In the genomic region with DNA sequence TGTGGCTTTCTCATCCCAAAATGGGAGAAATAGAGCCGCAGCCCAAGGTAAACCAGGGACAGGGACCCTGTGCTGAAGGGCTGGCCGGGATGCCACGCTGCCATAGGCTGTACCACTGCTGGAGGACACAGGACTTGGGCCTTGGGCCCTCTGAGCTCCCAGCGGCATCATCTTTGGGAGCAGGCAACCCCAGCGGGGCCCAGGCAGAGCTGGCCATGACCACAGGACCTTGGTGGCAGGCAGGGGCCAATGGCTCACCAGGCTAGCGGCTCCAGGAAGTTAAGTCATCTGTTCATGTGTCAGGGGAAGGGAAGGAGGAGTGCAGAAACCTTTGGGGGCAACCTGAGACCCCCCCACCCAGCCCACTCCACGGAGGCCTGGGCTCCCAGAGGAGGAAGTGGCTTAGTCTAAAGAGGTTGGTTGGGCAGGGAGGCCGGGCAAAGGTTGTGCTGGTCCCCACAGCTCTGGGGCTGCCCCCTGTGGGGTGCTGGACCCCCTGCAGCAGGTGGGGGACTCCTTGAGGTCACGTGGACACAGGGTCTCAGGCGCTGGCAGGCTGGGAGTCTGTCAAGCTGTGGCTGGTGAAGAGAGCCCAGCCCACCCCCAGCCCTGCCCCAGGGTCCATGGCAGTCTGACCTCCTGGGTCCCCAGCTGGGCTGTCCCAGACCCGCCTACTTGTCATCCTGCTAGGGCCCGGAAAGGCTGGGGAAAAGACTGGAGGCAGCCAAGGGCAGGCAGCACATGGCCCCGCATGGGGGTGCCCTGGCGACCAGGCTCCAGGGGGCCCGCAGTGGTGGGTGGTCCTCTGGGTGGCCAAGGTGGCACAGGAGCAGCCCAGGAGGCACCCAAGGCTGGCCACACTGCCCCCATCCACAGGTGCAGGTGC, we compare ENCODE assay signal across 15 cellular contexts.
DNase-seq lines count a peak whose midpoint lies in the region; ATAC-seq and TF ChIP-seq lines count a peak whose summit lies in the region.
"Had no signal": no experiment of that assay in that cellular context is flagged by ENCODE, and none has a peak within 500 bp of the region (broad histone marks: within the 10 kb centered on the region; RNA-seq: fewer than 3 reads in every experiment).

No MANE protein-coding gene starts in this region.

- no peaks in the 10 kb centered on the region for H3K4me1 Mint-ChIP-seq in activated naive CD8-positive, alpha-beta T cell treated with anti-CD3 and anti-CD28 coated beads, Interleukin-2, amount 10 ng/mL, durations not matched to agents 7 days and 5 days
- H3K4me1 Mint-ChIP-seq in activated naive CD8-positive, alpha-beta T cell treated with anti-CD3 and anti-CD28 coated beads, Interleukin-2, amount 50 U/mL, for 24 hours, result no peaks in the 10 kb centered on the region
- no peaks in the 10 kb centered on the region for H3K4me1 Mint-ChIP-seq in endodermal cell
- H3K4me1 Mint-ChIP-seq: CD14-positive monocyte had no signal

- no peaks in the 10 kb centered on the region for H3K9me3 ChIP-seq in Loucy (ENCODE audit: insufficient read depth, low read depth, low read length)
- no peaks in the 10 kb centered on the region for H3K9me3 ChIP-seq in lower lobe of right lung
- no peaks in the 10 kb centered on the region for H3K9me3 ChIP-seq in suprapubic skin
- H3K9me3 ChIP-seq in endodermal cell (ENCODE audit: control insufficient read depth, low read length), result no peaks in the 10 kb centered on the region
- H3K9me3 ChIP-seq: HAP-1 had no signal

- WGBS in suprapubic skin, result 85% methylated on average over 14 of the region's 15 CpGs
- WGBS in endodermal cell (ENCODE audit: insufficient coverage in 1 of 2, insufficient read length in 1 of 2), 2 experiments, result 93% methylated on average over 4 to 15 of the region's 15 CpGs

- peak; percentile 30 for ATAC-seq in activated naive CD8-positive, alpha-beta T cell treated with anti-CD3 and anti-CD28 coated beads, Interleukin-2, amount 10 ng/mL, durations not matched to agents 7 days and 5 days (ENCODE audit: low read depth)
- no peak for ATAC-seq in activated naive CD8-positive, alpha-beta T cell treated with anti-CD3 and anti-CD28 coated beads, Interleukin-2, amount 50 U/mL, for 24 hours
- no peak for ATAC-seq in lower lobe of right lung
- no peak for ATAC-seq in HG03378 (IDR thresholded peaks at IDR 0.05; ENCODE audit: unreplicated experiment)

- no peak overlapping the region for H2AFZ ChIP-seq in Loucy (ENCODE audit: low read length)

- DNase-seq in activated naive CD8-positive, alpha-beta T cell treated with anti-CD3 and anti-CD28 coated beads, Interleukin-2, amount 10 ng/mL, durations not matched to agents 7 days and 5 days, result no peak
- no peak for DNase-seq in activated naive CD8-positive, alpha-beta T cell treated with anti-CD3 and anti-CD28 coated beads, Interleukin-2, amount 50 U/mL, for 24 hours
- DNase-seq in lower lobe of right lung (peak; percentile 34), suprapubic skin (ENCODE audit: low spot score in 2 of 2) (peak; percentile 47 to 67), EL (no peak), endodermal cell (no peak)
- DNase-seq: COR-L47, NCI-H1092 treated with DMSO at 0.1 percent for 48 hours, NCI-H1694 treated with DMSO at 0.1 percent for 48 hours, SHP77 had no signal

- no peaks in the 10 kb centered on the region for H3F3A ChIP-seq in Loucy (ENCODE audit: low read depth)

- peak overlapping the region; percentile 48 for H3K9ac ChIP-seq in Loucy (ENCODE audit: low read depth, low read length, poor library complexity, severe bottlenecking)
- H3K9ac ChIP-seq in endodermal cell (ENCODE audit: extremely low read depth, low read length, poor library complexity, severe bottlenecking), result no peak overlapping the region

- no peak for TF ChIP-seq EP300 in suprapubic skin (IDR thresholded peaks at IDR 0.05)

- no peak overlapping the region for H3K27ac Mint-ChIP-seq in activated naive CD8-positive, alpha-beta T cell treated with anti-CD3 and anti-CD28 coated beads, Interleukin-2, amount 10 ng/mL, durations not matched to agents 7 days and 5 days
- no peak overlapping the region for H3K27ac Mint-ChIP-seq in activated naive CD8-positive, alpha-beta T cell treated with anti-CD3 and anti-CD28 coated beads, Interleukin-2, amount 50 U/mL, for 24 hours
- no peak overlapping the region for H3K27ac Mint-ChIP-seq in endodermal cell
- H3K27ac Mint-ChIP-seq: CD14-positive monocyte had no signal

- H3K27ac ChIP-seq in lower lobe of right lung, result no peak overlapping the region
- H3K27ac ChIP-seq in suprapubic skin, result no peak overlapping the region
- no peak overlapping the region for H3K27ac ChIP-seq in endodermal cell (ENCODE audit: low read depth, low read length)

- H3K27me3 ChIP-seq in Loucy (ENCODE audit: insufficient read depth, low read length, poor library complexity, severe bottlenecking) (no peaks in the 10 kb centered on the region), lower lobe of right lung (ENCODE audit: low read depth) (no peaks in the 10 kb centered on the region), suprapubic skin (no peaks in the 10 kb centered on the region), endodermal cell (ENCODE audit: control insufficient read depth, insufficient read depth, low read length, poor library complexity, severe bottlenecking) (no peaks in the 10 kb centered on the region)

- H3K9me3 Mint-ChIP-seq in activated naive CD8-positive, alpha-beta T cell treated with anti-CD3 and anti-CD28 coated beads, Interleukin-2, amount 10 ng/mL, durations not matched to agents 7 days and 5 days, result no peaks in the 10 kb centered on the region
- no peaks in the 10 kb centered on the region for H3K9me3 Mint-ChIP-seq in activated naive CD8-positive, alpha-beta T cell treated with anti-CD3 and anti-CD28 coated beads, Interleukin-2, amount 50 U/mL, for 24 hours
- H3K9me3 Mint-ChIP-seq in endodermal cell, result no peaks in the 10 kb centered on the region

- H3K4me2 ChIP-seq in Loucy (ENCODE audit: low read depth, low read length, poor library complexity, severe bottlenecking), result peak overlapping the region; percentile 42

- POLR2A ChIA-PET in activated naive CD8-positive, alpha-beta T cell treated with anti-CD3 and anti-CD28 coated beads, Interleukin-2, amount 10 ng/mL, durations not matched to agents 7 days and 5 days (lab: Charles Lee), result no interaction called here

- H3K4me3 ChIP-seq in Loucy (ENCODE audit: low read length, poor library complexity, severe bottlenecking), result peak overlapping the region; percentile 9
- no peak overlapping the region for H3K4me3 ChIP-seq in lower lobe of right lung
- no peak overlapping the region for H3K4me3 ChIP-seq in suprapubic skin
- H3K4me3 ChIP-seq in endodermal cell (ENCODE audit: low read length), result no peak overlapping the region
- H3K4me3 ChIP-seq: GM12878, HAP-1 had no signal

- H3K27me3 Mint-ChIP-seq in activated naive CD8-positive, alpha-beta T cell treated with anti-CD3 and anti-CD28 coated beads, Interleukin-2, amount 10 ng/mL, durations not matched to agents 7 days and 5 days, result no peaks in the 10 kb centered on the region
- H3K27me3 Mint-ChIP-seq in activated naive CD8-positive, alpha-beta T cell treated with anti-CD3 and anti-CD28 coated beads, Interleukin-2, amount 50 U/mL, for 24 hours, result no peaks in the 10 kb centered on the region
- peaks cover 2% of the 10 kb centered on the region for H3K27me3 Mint-ChIP-seq in endodermal cell (ENCODE audit: insufficient read depth)

- no peaks in the 10 kb centered on the region for H4K20me1 ChIP-seq in Loucy (ENCODE audit: insufficient read depth, low read length, poor library complexity, severe bottlenecking)

- no peaks in the 10 kb centered on the region for H3K79me2 ChIP-seq in Loucy (ENCODE audit: insufficient read depth, low read length)

- peaks cover 31% of the 10 kb centered on the region for H3K4me1 ChIP-seq in Loucy (ENCODE audit: insufficient read depth, low read length, poor library complexity, severe bottlenecking)
- H3K4me1 ChIP-seq in lower lobe of right lung, result no peaks in the 10 kb centered on the region
- H3K4me1 ChIP-seq in suprapubic skin, result no peaks in the 10 kb centered on the region
- H3K4me1 ChIP-seq in endodermal cell (ENCODE audit: control insufficient read depth, insufficient read depth, low read length), result no peaks in the 10 kb centered on the region
- H3K4me1 ChIP-seq: HAP-1 had no signal

- H3K36me3 Mint-ChIP-seq in activated naive CD8-positive, alpha-beta T cell treated with anti-CD3 and anti-CD28 coated beads, Interleukin-2, amount 10 ng/mL, durations not matched to agents 7 days and 5 days, result no peaks in the 10 kb centered on the region
- no peaks in the 10 kb centered on the region for H3K36me3 Mint-ChIP-seq in activated naive CD8-positive, alpha-beta T cell treated with anti-CD3 and anti-CD28 coated beads, Interleukin-2, amount 50 U/mL, for 24 hours (ENCODE audit: low read depth)
- no peaks in the 10 kb centered on the region for H3K36me3 Mint-ChIP-seq in endodermal cell (ENCODE audit: low read depth)
- H3K36me3 Mint-ChIP-seq: CD14-positive monocyte had no signal

- no peak overlapping the region for H3K4me3 Mint-ChIP-seq in activated naive CD8-positive, alpha-beta T cell treated with anti-CD3 and anti-CD28 coated beads, Interleukin-2, amount 10 ng/mL, durations not matched to agents 7 days and 5 days
- no peak overlapping the region for H3K4me3 Mint-ChIP-seq in activated naive CD8-positive, alpha-beta T cell treated with anti-CD3 and anti-CD28 coated beads, Interleukin-2, amount 50 U/mL, for 24 hours
- no peak overlapping the region for H3K4me3 Mint-ChIP-seq in endodermal cell
- H3K4me3 Mint-ChIP-seq: CD14-positive monocyte had no signal

- TF ChIP-seq POLR2A in suprapubic skin (IDR thresholded peaks at IDR 0.05), result no peak

- intact Hi-C loops in lower lobe of right lung (cut with DNase I), result no loop called here

- H3K36me3 ChIP-seq in Loucy (ENCODE audit: insufficient read depth, low read length) (no peaks in the 10 kb centered on the region), lower lobe of right lung (no peaks in the 10 kb centered on the region), suprapubic skin (no peaks in the 10 kb centered on the region), endodermal cell (ENCODE audit: control insufficient read depth, insufficient read depth, low read length) (no peaks in the 10 kb centered on the region)
- H3K36me3 ChIP-seq: HAP-1 had no signal

- no peaks in the 10 kb centered on the region for H3K9me2 ChIP-seq in Loucy (replicated peaks; ENCODE audit: low read depth, low read length)

- TF ChIP-seq CTCF in Loucy (conservative IDR thresholded peaks at IDR 0.05; ENCODE audit: low read length) (no peak), lower lobe of right lung (IDR thresholded peaks at IDR 0.05) (no peak), suprapubic skin (IDR thresholded peaks at IDR 0.05) (no peak), endodermal cell (conservative IDR thresholded peaks at IDR 0.05) (no peak)

Comparison
In these comparisons a context has a peak if more than half of its experiments do, and no peak if none do; other contexts are left out.
1. DNase-seq: peak in lower lobe of right lung (single experiment) and suprapubic skin (2 of 2); none in activated naive CD8-positive, alpha-beta T cell treated with anti-CD3 and anti-CD28 coated beads, Interleukin-2, amount 10 ng/mL, durations not matched to agents 7 days and 5 days (single experiment), activated naive CD8-positive, alpha-beta T cell treated with anti-CD3 and anti-CD28 coated beads, Interleukin-2, amount 50 U/mL, for 24 hours (single experiment), EL (single experiment) and endodermal cell (single experiment).